In genomic region chr15:100972975-100973350, GRCh38 we compare ENCODE assay signal across 2 cellular contexts.
A peak's percentile ranks its signal among the peaks of the same experiment; 100 is the strongest.
TF ChIP-seq lines count a peak whose summit lies in the region.

No MANE protein-coding gene starts in this region.

TF ChIP-seq in H1, 55 proteins besides CTCF, POLR2A, EP300 and RAD21:
- no peak for TF ChIP-seq SIN3A (conservative IDR thresholded peaks at IDR 0.05 in 1 of 2, IDR thresholded peaks at IDR 0.05 in 1 of 2; ENCODE audit: low read depth in 1 of 2, low read length in 2 of 2)
- 0 out of 2 replicates have a peak, but pooled peaks have one; percentile 20 for TF ChIP-seq E2F6 (IDR thresholded peaks at IDR 0.05)
- no peak for TF ChIP-seq SP2 (IDR thresholded peaks at IDR 0.05; ENCODE audit: low read length)

TF ChIP-seq in HepG2, 621 proteins besides CTCF, POLR2A, EP300 and RAD21:
- TF ChIP-seq EZH2 (conservative IDR thresholded peaks at IDR 0.05; ENCODE audit: low read depth, low read length): peak; percentile 91
- 0 out of 2 replicates have a peak, but pooled peaks have one; percentile 26 for TF ChIP-seq ZNF770 (CRISPR knock-in tag; IDR thresholded peaks at IDR 0.05)
- no peak for TF ChIP-seq CCDC6 (CRISPR knock-in tag; IDR thresholded peaks at IDR 0.05)
TF ChIP-seq in HepG2: peak in this region for 2.
